In genomic region chr4:101419324-101420135, GRCh38 we compare ENCODE assay signal across 9 cellular contexts.
DNase-seq lines count a peak whose midpoint lies in the region; ATAC-seq and TF ChIP-seq lines count a peak whose summit lies in the region.
"Had no signal": no experiment of that assay in that cellular context is flagged by ENCODE, and none has a peak within 500 bp of the region (broad histone marks: within the 10 kb centered on the region; RNA-seq: fewer than 3 reads in every experiment).

No MANE protein-coding gene starts in this region.

- H3K9me3 Mint-ChIP-seq in activated B cell treated with CpG ODN at 0.5 μM for 24 hours = peaks cover 7% of the 10 kb centered on the region

- H3K36me3 Mint-ChIP-seq in activated B cell treated with CpG ODN at 0.5 μM for 24 hours (ENCODE audit: low read depth) = no peaks in the 10 kb centered on the region

- H3K27ac ChIP-seq in adrenal gland = no peak overlapping the region
- H3K27ac ChIP-seq: SJSA1 had no signal

- H3K9me3 ChIP-seq in adrenal gland (replicated peaks in 1 of 3) = no peaks in the 10 kb centered on the region
- H3K9me3 ChIP-seq: SJSA1 had no signal

- no peaks in the 10 kb centered on the region for H3K4me1 ChIP-seq in adrenal gland (replicated peaks in 1 of 2)
- H3K4me1 ChIP-seq: SJSA1 had no signal

- H3K27me3 ChIP-seq in adrenal gland = no peaks in the 10 kb centered on the region
- H3K27me3 ChIP-seq: SJSA1 had no signal

- in situ Hi-C loops in GM13976 (cut with MboI; ENCODE audit: low sequenced_read_pairs, unreplicated experiment) = loop anchor here (10.0 kb wide), 1 partner anchor 145 kb away; no protein-coding TSS in a partner anchor

- intact Hi-C loops in activated B cell treated with CpG ODN at 0.5 μM for 24 hours (cut with micrococcal nuclease) (no loop called here), adrenal gland (cut with DNase I) (no loop called here)

- peak; percentile 31 for DNase-seq in GM13976 (ENCODE audit: low spot score)
- DNase-seq in activated B cell treated with CpG ODN at 0.5 μM for 24 hours = no peak
- peak; percentile 61 for DNase-seq in renal cortical epithelial cell (ENCODE audit: low read depth)
- no peak for DNase-seq in hepatic stellate cell (ENCODE audit: low spot score)
- DNase-seq in mesenteric fat pad (ENCODE audit: low spot score) = no peak
- no peak for DNase-seq in adrenal gland

- CTCF ChIA-PET in activated B cell treated with CpG ODN at 0.5 μM for 24 hours (lab: Charles Lee) = interaction anchor here (1.1 kb wide), 1 partner anchor 177 kb away, joined by 3 read pairs; no protein-coding TSS in a partner anchor

- no peaks in the 10 kb centered on the region for H3K36me3 ChIP-seq in adrenal gland (replicated peaks in 1 of 2)
- H3K36me3 ChIP-seq: SJSA1 had no signal

- peaks cover 38% of the 10 kb centered on the region for H3K4me1 Mint-ChIP-seq in activated B cell treated with CpG ODN at 0.5 μM for 24 hours

- no peaks in the 10 kb centered on the region for H3K27me3 Mint-ChIP-seq in activated B cell treated with CpG ODN at 0.5 μM for 24 hours

- no peak overlapping the region for H3K4me3 Mint-ChIP-seq in activated B cell treated with CpG ODN at 0.5 μM for 24 hours

- no peak for TF ChIP-seq POLR2A in adrenal gland (IDR thresholded peaks at IDR 0.05)

- H3K4me3 ChIP-seq in adrenal gland = no peak overlapping the region
- H3K4me3 ChIP-seq: SJSA1 had no signal

- no peak for TF ChIP-seq CTCF in GM13976 (IDR thresholded peaks at IDR 0.05; ENCODE audit: borderline replicate concordance, control extremely low read depth, extremely low read depth, insufficient read depth, missing control alignments)
- TF ChIP-seq CTCF in activated B cell treated with CpG ODN at 0.5 μM for 24 hours (IDR thresholded peaks at IDR 0.05) = no peak
- no peak for TF ChIP-seq CTCF in adrenal gland (IDR thresholded peaks at IDR 0.05)

- 42 to 46% (median 44%) methylated on average over 5 of the region's 5 CpGs for WGBS in adrenal gland, 4 donors

- peak overlapping the region; percentile 24 for H3K27ac Mint-ChIP-seq in activated B cell treated with CpG ODN at 0.5 μM for 24 hours

- peak; percentile 54 for ATAC-seq in GM19468 (IDR thresholded peaks at IDR 0.05; ENCODE audit: extremely low read depth, unreplicated experiment)
- peak; percentile 62 for ATAC-seq in HG03469 (IDR thresholded peaks at IDR 0.05; ENCODE audit: unreplicated experiment)
- no peak for ATAC-seq in activated B cell treated with CpG ODN at 0.5 μM for 24 hours (ENCODE audit: low read depth)

- POLR2A ChIA-PET in activated B cell treated with CpG ODN at 0.5 μM for 24 hours (lab: Charles Lee) = interaction anchor here (1.3 kb wide), 1 partner anchor 72 kb away, joined by 3 read pairs; the partner anchor contains the start of gene PPP3CA

Comparison
In these comparisons a context has a peak if more than half of its experiments do, and no peak if none do; other contexts are left out.
1. DNase-seq: peak in GM13976 (single experiment) and renal cortical epithelial cell (single experiment); none in activated B cell treated with CpG ODN at 0.5 μM for 24 hours (single experiment), hepatic stellate cell (single experiment), mesenteric fat pad (single experiment) and adrenal gland (0 of 7).